In genomic region chr2:18209934-18210639, GRCh38 we compare ENCODE assay signal across 10 cellular contexts.
DNase-seq lines count a peak whose midpoint lies in the region; ATAC-seq, FAIRE-seq and TF ChIP-seq lines count a peak whose summit lies in the region.
"Had no signal": no experiment of that assay in that cellular context is flagged by ENCODE, and none has a peak within 500 bp of the region (broad histone marks: within the 10 kb centered on the region; RNA-seq: fewer than 3 reads in every experiment).

No MANE protein-coding gene starts in this region.

- H4K20me1 ChIP-seq in astrocyte (ENCODE audit: insufficient read depth, low read length) = no peaks in the 10 kb centered on the region

- H3K36me3 ChIP-seq in astrocyte (ENCODE audit: insufficient read depth, low read length) = no peaks in the 10 kb centered on the region

- H3K27me3 ChIP-seq in astrocyte (ENCODE audit: insufficient read depth, low read length) = no peaks in the 10 kb centered on the region

- no peaks in the 10 kb centered on the region for H3K79me2 ChIP-seq in astrocyte (ENCODE audit: insufficient read depth, low read length)

- no peaks in the 10 kb centered on the region for H3K27me3 Mint-ChIP-seq in astrocyte (ENCODE audit: low read depth, unreplicated experiment)

- peaks cover 8% of the 10 kb centered on the region for H3K4me1 Mint-ChIP-seq in astrocyte (ENCODE audit: low read depth, unreplicated experiment)
- H3K4me1 Mint-ChIP-seq: neural crest cell had no signal

- TF ChIP-seq CTCF in astrocyte (IDR thresholded peaks at IDR 0.05; ENCODE audit: insufficient read depth, low read depth, low read length) = no peak

- H3K9ac ChIP-seq in astrocyte (ENCODE audit: low read length) = peak overlapping the region; percentile 59

- ATAC-seq in HG03097 (IDR thresholded peaks at IDR 0.05; ENCODE audit: low FRiP score, unreplicated experiment) = no peak

- peak overlapping the region; percentile 80 for H3K27ac ChIP-seq in astrocyte (ENCODE audit: low read depth, low read length)

- no peak overlapping the region for H3K4me3 Mint-ChIP-seq in astrocyte (ENCODE audit: unreplicated experiment)
- H3K4me3 Mint-ChIP-seq: neural crest cell had no signal

- no peak for FAIRE-seq in astrocyte (lab: Jason Lieb, UNC)
- FAIRE-seq in frontal cortex (lab: Jason Lieb, UNC) = no peak

- DNase-seq in DMS53 treated with DMSO at 0.1 percent for 48 hours (lab: John Stamatoyannopoulos, UW; ENCODE audit: unreplicated experiment) (peak; percentile 75), NCI-H1930 (lab: John Stamatoyannopoulos, UW) (peak; percentile 18 to 33), astrocyte (ENCODE audit: low read depth) (peak; percentile 99), left kidney (ENCODE audit: low read depth, low spot score) (peak; percentile 9), frontal cortex (ENCODE audit: low spot score in 2 of 2) (no peak), posterior vena cava (ENCODE audit: low spot score) (no peak)
- no peak for DNase-seq in activated CD4-positive, CD25-positive, alpha-beta regulatory T cell (lab: John Stamatoyannopoulos, UW)
- DNase-seq: activated T-cell treated with anti-CD3 and anti-CD28 coated beads, Interleukin-2, amount 50 U/mL, for 1 hour had no signal

- no peak overlapping the region for H3K4me3 ChIP-seq in astrocyte (ENCODE audit: insufficient read depth, low read depth, low read length)

- H3K4me2 ChIP-seq in astrocyte (ENCODE audit: low read length) = peak overlapping the region; percentile 44

- H3K36me3 Mint-ChIP-seq in astrocyte (ENCODE audit: low read depth, unreplicated experiment) = no peaks in the 10 kb centered on the region

- H3K9me3 Mint-ChIP-seq in astrocyte (ENCODE audit: unreplicated experiment) = peaks cover 3% of the 10 kb centered on the region
- H3K9me3 Mint-ChIP-seq: neural crest cell had no signal

- H3K27ac Mint-ChIP-seq in astrocyte (ENCODE audit: unreplicated experiment) = no peak overlapping the region

- peaks cover 16% of the 10 kb centered on the region for H3K4me1 ChIP-seq in astrocyte (ENCODE audit: insufficient read depth, low read length)

- intact Hi-C loops in posterior vena cava (cut with DNase I) = no loop called here

- H3K9me3 ChIP-seq in astrocyte (ENCODE audit: insufficient read depth, low read depth, low read length) = no peaks in the 10 kb centered on the region

- no peak overlapping the region for H2AFZ ChIP-seq in astrocyte (ENCODE audit: low read depth, low read length)

Comparison
In these comparisons a context has a peak if more than half of its experiments do, and no peak if none do; other contexts are left out.
1. DNase-seq: peak in DMS53 treated with DMSO at 0.1 percent for 48 hours (single experiment), NCI-H1930 (2 of 2), astrocyte (single experiment) and left kidney (single experiment); none in frontal cortex (0 of 2), posterior vena cava (single experiment) and activated CD4-positive, CD25-positive, alpha-beta regulatory T cell (0 of 4).